In genomic region chr1:19062258-19063029, GRCh38 we compare ENCODE assay signal across 1 cellular context.
TF ChIP-seq lines count a peak whose summit lies in the region.

No MANE protein-coding gene starts in this region.

TF ChIP-seq in HepG2, 621 proteins besides CTCF, POLR2A, EP300 and RAD21 (continued from another document):
- TF ChIP-seq ZHX2 (IDR thresholded peaks at IDR 0.05; ENCODE audit: low read depth) (no peak), ZHX2 (CRISPR knock-in tag; IDR thresholded peaks at IDR 0.05; ENCODE audit: borderline replicate concordance) (no peak), ARID3A (IDR thresholded peaks at IDR 0.05; ENCODE audit: low read depth, low read length) (no peak), USF2 (IDR thresholded peaks at IDR 0.05; ENCODE audit: low read depth, low read length) (peak; percentile 51), USF2 (CRISPR knock-in tag; IDR thresholded peaks at IDR 0.05; ENCODE audit: borderline replicate concordance) (no peak)
